8 cellular contexts compared by ENCODE assay signal in the genomic region with DNA sequence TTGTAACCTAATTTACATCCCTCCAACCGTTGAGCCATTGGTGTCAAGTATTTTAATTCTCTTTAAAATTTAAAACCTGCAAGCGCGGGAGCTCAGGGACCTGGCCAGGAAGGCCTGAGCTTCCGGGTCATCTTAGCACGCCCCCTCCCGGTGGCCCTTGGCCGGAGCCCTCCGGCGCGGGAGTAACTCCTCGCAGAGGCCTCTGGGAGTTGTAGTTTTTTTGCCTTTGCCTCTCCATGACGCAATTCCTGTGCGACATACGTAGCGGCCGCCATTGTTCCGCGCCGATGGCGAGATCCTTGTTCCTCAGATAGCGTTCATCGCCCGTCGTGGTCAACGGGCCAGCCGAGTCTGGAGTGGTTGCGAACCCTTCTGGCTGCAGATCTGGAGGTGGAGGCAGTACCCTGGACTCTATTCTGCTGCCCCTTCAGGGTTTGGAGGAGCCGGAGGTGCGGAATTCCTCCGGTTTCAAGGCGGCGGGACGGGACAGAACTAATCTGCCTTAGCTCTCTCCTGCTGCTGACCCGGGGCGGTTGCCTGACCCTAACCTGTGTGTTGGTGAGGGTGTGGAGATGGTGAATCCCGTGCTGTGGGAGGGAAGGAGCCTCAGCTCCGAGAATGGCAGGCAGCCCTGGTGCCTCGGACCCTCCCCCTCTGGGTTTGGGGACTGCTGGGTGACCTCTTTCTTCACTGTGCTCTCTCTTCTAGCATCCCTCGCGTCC. TPM values are rescaled to one million over a fixed set of nuclear protein-coding genes. Genes with fewer than 3 reads are reported as not detected.
DNase-seq lines count a peak whose midpoint lies in the region; ATAC-seq and TF ChIP-seq lines count a peak whose summit lies in the region.

A gene (plus strand): TSS at position 258 of the 722 bp plus-strand sequence. CDS start 503 bp downstream, outside the sequence.

- peak; percentile 92 for ATAC-seq in CD8-positive, alpha-beta T cell
- ATAC-seq in GM19438 (IDR thresholded peaks at IDR 0.05; ENCODE audit: low read depth, unreplicated experiment): peak; percentile 88
- ATAC-seq in HG03575 (IDR thresholded peaks at IDR 0.05; ENCODE audit: extremely low read depth, insufficient number of reproducible peaks, low FRiP score, unreplicated experiment): peak; percentile 71

- H3K9me3 Mint-ChIP-seq in CD8-positive, alpha-beta T cell: peaks cover 55% of the 10 kb centered on the region

- peak; percentile 35 for TF ChIP-seq CTCF in CD8-positive, alpha-beta T cell (IDR thresholded peaks at IDR 0.05)

- peak within 1 kb of the TSS; percentile 92 for H3K27ac Mint-ChIP-seq in CD8-positive, alpha-beta T cell

- peak; percentile 78 to 93 (median 87) for DNase-seq in CD8-positive, alpha-beta T cell
- DNase-seq in NCI-H82 treated with DMSO at 0.1 percent for 48 hours (lab: John Stamatoyannopoulos, UW; ENCODE audit: unreplicated experiment): peak; percentile 80
- DNase-seq in activated CD8-positive, alpha-beta memory T cell treated with anti-CD3 and anti-CD28 coated beads for 1 hour (ENCODE audit: extremely low read depth in 1 of 2, low read depth in 1 of 2): peak; percentile 68 to 79
- peak; percentile 78 for DNase-seq in effector CD8-positive, alpha-beta T cell (lab: John Stamatoyannopoulos, UW)
- DNase-seq in lung microvascular endothelial cell (ENCODE audit: low read depth in 2 of 2): peak; percentile 96
- DNase-seq in stimulated activated CD4-positive, alpha-beta T cell treated with anti-CD3 and anti-CD28 coated beads, TNF-alpha, amount 100 ng/mL, for 48 hours (ENCODE audit: low read depth in 3 of 3): peak; percentile 84 to 93 (median 85)

- H3K4me1 Mint-ChIP-seq in CD8-positive, alpha-beta T cell (ENCODE audit: low read depth): peaks cover 19% of the 10 kb centered on the region

- peaks cover 18% of the 10 kb centered on the region for H3K9me3 ChIP-seq in CD8-positive, alpha-beta T cell (ENCODE audit: low read length)

- peak within 1 kb of the TSS; percentile 93 for H3K4me3 Mint-ChIP-seq in CD8-positive, alpha-beta T cell

- H3K36me3 Mint-ChIP-seq in CD8-positive, alpha-beta T cell: peaks cover 71% of the 10 kb centered on the region

- intact Hi-C loops in CD8-positive, alpha-beta T cell (cut with DNase I, micrococcal nuclease): loop anchor here (1.0 kb wide), 5 partner anchors 51 to 225 kb away; a partner anchor contains a TSS

- H3K4me3 ChIP-seq in CD8-positive, alpha-beta T cell (ENCODE audit: low read depth, low read length): peak within 1 kb of the TSS; percentile 82

- CTCF ChIA-PET in CD8-positive, alpha-beta T cell (lab: Charles Lee): interaction anchor here (0.7 to 1.4 kb wide), 3 partner anchors 51 to 205 kb away, joined by 3 to 4 read pairs (median 3); a partner anchor contains a TSS

- peaks cover 8% of the 10 kb centered on the region for H3K4me1 ChIP-seq in CD8-positive, alpha-beta T cell (ENCODE audit: insufficient read depth, low read length)

- POLR2A ChIA-PET in CD8-positive, alpha-beta T cell (lab: Charles Lee): interaction anchor here (0.6 to 1.9 kb wide), 9 partner anchors 21 to 313 kb away, joined by 3 to 9 read pairs (median 3); a partner anchor contains a TSS

- no peaks in the 10 kb centered on the region for H3K27me3 ChIP-seq in CD8-positive, alpha-beta T cell (ENCODE audit: insufficient read depth, low read length)

- H3K27ac ChIP-seq in CD8-positive, alpha-beta T cell (ENCODE audit: low read depth, low read length): peak within 1 kb of the TSS; percentile 76

- peaks cover 20% of the 10 kb centered on the region for H3K36me3 ChIP-seq in CD8-positive, alpha-beta T cell (ENCODE audit: insufficient read depth, low read length)

- no peaks in the 10 kb centered on the region for H3K27me3 Mint-ChIP-seq in CD8-positive, alpha-beta T cell (ENCODE audit: low read depth)

RNA-seq across cellular contexts. Expression of the gene that starts here (rescaled TPM):
- 10 to 100 TPM; 23.9 to 24.8 TPM for total RNA-seq in CD8-positive, alpha-beta T cell
- 22.2 and 31.5 TPM in 2 replicates for total RNA-seq in lung microvascular endothelial cell

Comparison
In these comparisons a context has a peak if more than half of its experiments do, and no peak if none do; other contexts are left out.
1. Peak in every context shown above with its lines: DNase-seq, ATAC-seq, H3K4me3 ChIP-seq and H3K27ac ChIP-seq.